In genomic region chr5:142183561-142183960, GRCh38 we compare ENCODE assay signal across 20 cellular contexts.
A peak's percentile ranks its signal among the peaks of the same experiment; 100 is the strongest.
DNase-seq lines count a peak whose midpoint lies in the region; ATAC-seq and TF ChIP-seq lines count a peak whose summit lies in the region.
"Had no signal": no experiment of that assay in that cellular context is flagged by ENCODE, and none has a peak within 500 bp of the region (broad histone marks: within the 10 kb centered on the region; RNA-seq: fewer than 3 reads in every experiment).

No MANE protein-coding gene starts in this region.

- CTCF ChIA-PET in activated CD8-positive, alpha-beta T cell treated with anti-CD3 and anti-CD28 coated beads, Interleukin-2, amount 10 ng/mL, durations not matched to agents 7 days and 5 days (lab: Charles Lee) = no interaction called here

- DNase-seq in cardiac septum (ENCODE audit: low spot score) (peak; percentile 66), heart right ventricle (no peak), trophoblast cell (no peak), upper lobe of right lung (peak; percentile 7), DMS114 treated with DMSO at 0.1 percent for 48 hours (lab: John Stamatoyannopoulos, UW; ENCODE audit: unreplicated experiment) (no peak), NCI-H2196 treated with DMSO at 0.1 percent for 48 hours (lab: John Stamatoyannopoulos, UW; ENCODE audit: unreplicated experiment) (no peak)
- no peak for DNase-seq in activated CD8-positive, alpha-beta T cell treated with anti-CD3 and anti-CD28 coated beads, Interleukin-2, amount 10 ng/mL, durations not matched to agents 7 days and 5 days
- DNase-seq: 8988T; ACHN; AML-193; C1 segment of cervical spinal cord; Calu3; CD4-positive, alpha-beta memory T cell; COR-L47; DMS153; DND-41; H9 had no signal

- POLR2A ChIA-PET in activated CD8-positive, alpha-beta T cell treated with anti-CD3 and anti-CD28 coated beads, Interleukin-2, amount 10 ng/mL, durations not matched to agents 7 days and 5 days (lab: Charles Lee) = no interaction called here

- H3K9me3 Mint-ChIP-seq in activated CD8-positive, alpha-beta T cell treated with anti-CD3 and anti-CD28 coated beads, Interleukin-2, amount 10 ng/mL, durations not matched to agents 7 days and 5 days (ENCODE audit: insufficient read depth) = no peaks in the 10 kb centered on the region
- H3K9me3 Mint-ChIP-seq: GM23338, H9 had no signal

- H3K27me3 Mint-ChIP-seq in activated CD8-positive, alpha-beta T cell treated with anti-CD3 and anti-CD28 coated beads, Interleukin-2, amount 10 ng/mL, durations not matched to agents 7 days and 5 days (ENCODE audit: low read depth) = no peaks in the 10 kb centered on the region
- H3K27me3 Mint-ChIP-seq: CD4-positive, alpha-beta memory T cell had no signal

- no peak overlapping the region for H2BK5ac ChIP-seq in trophoblast cell (ENCODE audit: low read depth, low read length, poor library complexity)

- H3K79me2 ChIP-seq in trophoblast cell (ENCODE audit: control insufficient read depth, insufficient read depth, low read length, poor library complexity) = no peaks in the 10 kb centered on the region

- H3K36me3 Mint-ChIP-seq in activated CD8-positive, alpha-beta T cell treated with anti-CD3 and anti-CD28 coated beads, Interleukin-2, amount 10 ng/mL, durations not matched to agents 7 days and 5 days (ENCODE audit: low read depth) = no peaks in the 10 kb centered on the region
- H3K36me3 Mint-ChIP-seq: CD4-positive, alpha-beta memory T cell had no signal

- peak overlapping the region; percentile 23 for H2BK120ac ChIP-seq in trophoblast cell (ENCODE audit: insufficient read depth, low read length, poor library complexity)

- peak overlapping the region; percentile 36 for H4K91ac ChIP-seq in trophoblast cell (ENCODE audit: low read depth, low read length)

- peaks cover 30% of the 10 kb centered on the region for H3K79me1 ChIP-seq in trophoblast cell (ENCODE audit: low read length)

- no peak overlapping the region for H2AFZ ChIP-seq in trophoblast cell (ENCODE audit: insufficient read depth, low read length, poor library complexity)
- H2AFZ ChIP-seq: GM23338 had no signal

- H3K27me3 ChIP-seq in heart right ventricle = no peaks in the 10 kb centered on the region
- no peaks in the 10 kb centered on the region for H3K27me3 ChIP-seq in trophoblast cell (ENCODE audit: insufficient read depth, low read length)
- no peaks in the 10 kb centered on the region for H3K27me3 ChIP-seq in upper lobe of right lung

- H4K8ac ChIP-seq in trophoblast cell (ENCODE audit: low read depth, low read length) = peak overlapping the region; percentile 26

- H3K27ac Mint-ChIP-seq in activated CD8-positive, alpha-beta T cell treated with anti-CD3 and anti-CD28 coated beads, Interleukin-2, amount 10 ng/mL, durations not matched to agents 7 days and 5 days = no peak overlapping the region
- H3K27ac Mint-ChIP-seq: CD4-positive, alpha-beta memory T cell; GM23338 had no signal

- H3K4me3 Mint-ChIP-seq in activated CD8-positive, alpha-beta T cell treated with anti-CD3 and anti-CD28 coated beads, Interleukin-2, amount 10 ng/mL, durations not matched to agents 7 days and 5 days = no peak overlapping the region
- H3K4me3 Mint-ChIP-seq: CD4-positive, alpha-beta memory T cell; GM23338; H9 had no signal

- peaks cover 15% of the 10 kb centered on the region for H3K4me1 Mint-ChIP-seq in activated CD8-positive, alpha-beta T cell treated with anti-CD3 and anti-CD28 coated beads, Interleukin-2, amount 10 ng/mL, durations not matched to agents 7 days and 5 days (ENCODE audit: low read depth)

- H3K4ac ChIP-seq in trophoblast cell (ENCODE audit: low read depth, low read length) = no peak overlapping the region

- H3K4me1 ChIP-seq in heart right ventricle (peaks cover 0 to 16% (median 5%) of the 10 kb centered on the region in 9 donors), trophoblast cell (ENCODE audit: control insufficient read depth in 1 of 2, insufficient read depth in 2 of 2, low read length in 2 of 2) (peaks cover 7 to 26% of the 10 kb centered on the region in 2 experiments), upper lobe of right lung (no peaks in the 10 kb centered on the region)
- H3K4me1 ChIP-seq: A549 had no signal

- H3K27ac ChIP-seq in heart right ventricle = no peak overlapping the region
- H3K27ac ChIP-seq in trophoblast cell (ENCODE audit: low read depth, low read length) = no peak overlapping the region
- H3K27ac ChIP-seq in upper lobe of right lung = no peak overlapping the region
- H3K27ac ChIP-seq: A549 had no signal

- H3K4me3 ChIP-seq in heart right ventricle (no peak overlapping the region), trophoblast cell (ENCODE audit: low read depth, low read length) (no peak overlapping the region), upper lobe of right lung (no peak overlapping the region)
- H3K4me3 ChIP-seq: A549, GM23338 had no signal

- no peak overlapping the region for H3K18ac ChIP-seq in trophoblast cell (ENCODE audit: low read length)

- ATAC-seq in heart right ventricle (no peak), upper lobe of right lung (no peak)
- ATAC-seq in activated CD8-positive, alpha-beta T cell treated with anti-CD3 and anti-CD28 coated beads, Interleukin-2, amount 10 ng/mL, durations not matched to agents 7 days and 5 days = no peak
- ATAC-seq: A549, GM23338, HCT116 had no signal

- no peaks in the 10 kb centered on the region for H3K9me3 ChIP-seq in heart right ventricle
- no peaks in the 10 kb centered on the region for H3K9me3 ChIP-seq in trophoblast cell (ENCODE audit: insufficient read depth, low read depth, low read length)
- no peaks in the 10 kb centered on the region for H3K9me3 ChIP-seq in upper lobe of right lung
- H3K9me3 ChIP-seq: A549 had no signal

- H3K9ac ChIP-seq in trophoblast cell (ENCODE audit: low read length) = no peak overlapping the region

- no peak overlapping the region for H3K14ac ChIP-seq in trophoblast cell (ENCODE audit: low read length)

- intact Hi-C loops in cardiac septum (cut with DNase I) = no loop called here
- intact Hi-C loops in heart right ventricle (cut with DNase I) = no loop called here
- intact Hi-C loops in upper lobe of right lung (cut with DNase I) = no loop called here

- no peak overlapping the region for H4K12ac ChIP-seq in trophoblast cell (ENCODE audit: low read depth, low read length)

- H3K36me3 ChIP-seq in heart right ventricle (no peaks in the 10 kb centered on the region), trophoblast cell (ENCODE audit: control insufficient read depth in 1 of 2, insufficient read depth in 2 of 2, low read length in 2 of 2) (no peaks in the 10 kb centered on the region), upper lobe of right lung (no peaks in the 10 kb centered on the region)

- peak overlapping the region; percentile 70 for H2AK5ac ChIP-seq in trophoblast cell (ENCODE audit: low read length)

- no peak overlapping the region for H3K4me2 ChIP-seq in trophoblast cell (ENCODE audit: low read length)
- H3K4me2 ChIP-seq: A549, GM23338 had no signal

- 91 to 95% methylated on average over 8 of the region's 8 CpGs for WGBS in heart right ventricle, 2 donors
- WGBS in trophoblast cell (ENCODE audit: extremely low coverage, insufficient coverage, insufficient read length) = no CpG with 5 or more reads among the region's 8 CpGs

- H3K23ac ChIP-seq in trophoblast cell (ENCODE audit: low read length) = no peak overlapping the region

- peak overlapping the region; percentile 59 for H2BK12ac ChIP-seq in trophoblast cell (ENCODE audit: low read length)

- no peak for TF ChIP-seq CTCF in heart right ventricle (IDR thresholded peaks at IDR 0.05)
- TF ChIP-seq CTCF in upper lobe of right lung (IDR thresholded peaks at IDR 0.05) = no peak

Comparison
In these comparisons a context has a peak if more than half of its experiments do, and no peak if none do; other contexts are left out.
1. DNase-seq: peak in cardiac septum (single experiment) and upper lobe of right lung (single experiment); none in heart right ventricle (0 of 2), trophoblast cell (0 of 2), DMS114 treated with DMSO at 0.1 percent for 48 hours (single experiment), NCI-H2196 treated with DMSO at 0.1 percent for 48 hours (single experiment) and activated CD8-positive, alpha-beta T cell treated with anti-CD3 and anti-CD28 coated beads, Interleukin-2, amount 10 ng/mL, durations not matched to agents 7 days and 5 days (single experiment).